Comparison of ENCODE assay signal across 19 cellular contexts in genomic region chr4:102259702-102260101, GRCh38.
"Had no signal": no experiment of that assay in that cellular context is flagged by ENCODE, and none has a peak within 500 bp of the region (broad histone marks: within the 10 kb centered on the region; RNA-seq: fewer than 3 reads in every experiment).

No MANE protein-coding gene starts in this region.

- H3K4me3 ChIP-seq: MG63 had no signal

- H3K9me3 ChIP-seq: MG63, SK-N-SH had no signal

- DNase-seq: IMR-90, Karpas-422, KG1, MG63, NCI-H1092, NCI-H1436, NCI-H187, NCI-H2029, NCI-H2081 treated with DMSO at 0.1 percent for 48 hours, NCI-H2171, NCI-H226, NCI-H446, NCI-H510A, NCI-H69, NCI-H774, Right ventricle myocardium superior, RPMI8226, SIG-M5, SK-N-SH had no signal

- H3K36me3 ChIP-seq: MG63 had no signal

- H3K27me3 ChIP-seq: MG63 had no signal
